Comparison of ENCODE assay signal across 27 cellular contexts in the genomic region with DNA sequence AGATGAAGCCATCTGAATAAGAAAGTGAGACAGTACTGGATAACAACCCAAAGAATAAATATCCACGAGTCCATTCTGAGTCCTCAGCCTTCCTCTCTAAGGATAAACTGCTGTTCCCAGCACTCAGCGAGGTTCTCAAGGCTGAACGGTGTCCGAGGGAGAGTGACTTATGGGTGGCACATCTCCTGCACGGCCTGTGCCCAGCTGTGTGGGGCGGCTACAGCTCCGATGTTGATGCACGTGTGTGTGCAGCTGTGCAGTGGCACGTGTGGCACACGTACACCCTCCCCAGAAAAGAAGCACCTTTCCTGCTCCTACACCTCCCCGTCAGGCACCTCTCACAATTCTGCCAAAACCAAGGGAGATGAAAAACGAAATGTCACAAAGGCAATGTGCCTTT.
"Had no signal": no experiment of that assay in that cellular context is flagged by ENCODE, and none has a peak within 500 bp of the region (broad histone marks: within the 10 kb centered on the region; RNA-seq: fewer than 3 reads in every experiment).

No MANE protein-coding gene starts in this region.

- H3K4me3 ChIP-seq: left ventricle myocardium inferior, lung, mucosa of descending colon, ovary, right atrium auricular region, right lobe of liver, smooth muscle cell, upper lobe of right lung had no signal

- DNase-seq: hypothalamus; immature natural killer cell; left ventricle myocardium inferior; midbrain; occipital lobe; ovary; stimulated activated CD4-positive, alpha-beta T cell treated with anti-CD3 and anti-CD28 coated beads, Interleukin-2, amount 100 ng/mL, for 48 hours; stimulated activated CD4-positive, alpha-beta T cell treated with anti-CD3 and anti-CD28 coated beads, Interleukin-4, amount 100 ng/mL, for 4 hours; stimulated activated CD8-positive, alpha-beta memory T cell treated with anti-CD3 and anti-CD28 coated beads, Interleukin-4, amount 100 ng/mL, for 48 hours; stimulated activated naive CD4-positive, alpha-beta T cell treated with Interleukin-2 at 50 U/mL for 16 hours; substantia nigra; trophoblast cell; upper lobe of right lung had no signal

- H3K27ac Mint-ChIP-seq: immature natural killer cell; nephron; progenitor cell of endocrine pancreas; stimulated activated memory B cell treated with anti-CD40 and anti-IgM and Interleukin-4, amounts not matched to agents 10 μg/mL and 1 μg/mL and 100 μg/mL, for 72 hours; stimulated activated naive CD8-positive, alpha-beta T cell treated with anti-CD3 and anti-CD28 coated beads, Interleukin-15, amount 100 ng/mL, for 72 hours had no signal

- H3K36me3 Mint-ChIP-seq: immature natural killer cell; naive thymus-derived CD8-positive, alpha-beta T cell had no signal

- H3K4me3 Mint-ChIP-seq: immature natural killer cell; naive thymus-derived CD8-positive, alpha-beta T cell; nephron; neural crest cell; stimulated activated memory B cell treated with anti-CD40 and anti-IgM and Interleukin-4, amounts not matched to agents 10 μg/mL and 1 μg/mL and 100 μg/mL, for 72 hours; stimulated activated naive CD8-positive, alpha-beta T cell treated with anti-CD3 and anti-CD28 coated beads, Interleukin-15, amount 100 ng/mL, for 72 hours had no signal

- FAIRE-seq: islet of Langerhans, urothelium cell line had no signal

- H3K27me3 ChIP-seq: neutrophil, ovary, right atrium auricular region, right lobe of liver, upper lobe of right lung had no signal

- ATAC-seq: mucosa of descending colon; naive thymus-derived CD8-positive, alpha-beta T cell; right lobe of liver; stimulated activated memory B cell treated with anti-CD40 and anti-IgM and Interleukin-4, amounts not matched to agents 10 μg/mL and 1 μg/mL and 100 μg/mL, for 72 hours; upper lobe of right lung had no signal

- H3K4me2 ChIP-seq: smooth muscle cell had no signal

- H3K9me3 Mint-ChIP-seq: immature natural killer cell; naive thymus-derived CD8-positive, alpha-beta T cell; nephron; neural crest cell; stimulated activated memory B cell treated with anti-CD40 and anti-IgM and Interleukin-4, amounts not matched to agents 10 μg/mL and 1 μg/mL and 100 μg/mL, for 72 hours; stimulated activated naive CD8-positive, alpha-beta T cell treated with anti-CD3 and anti-CD28 coated beads, Interleukin-15, amount 100 ng/mL, for 72 hours had no signal

- H3K27me3 Mint-ChIP-seq: stimulated activated naive CD8-positive, alpha-beta T cell treated with anti-CD3 and anti-CD28 coated beads, Interleukin-15, amount 100 ng/mL, for 72 hours had no signal

- H3K27ac ChIP-seq: left ventricle myocardium inferior, neutrophil, ovary, right atrium auricular region, right lobe of liver, upper lobe of right lung had no signal

- H3K4me1 Mint-ChIP-seq: immature natural killer cell, nephron, neural crest cell had no signal

- H3K36me3 ChIP-seq: neutrophil, ovary, right lobe of liver had no signal

- H3K9me3 ChIP-seq: left ventricle myocardium inferior, mucosa of descending colon, neutrophil, ovary, right atrium auricular region, right lobe of liver, upper lobe of right lung had no signal
